8 cellular contexts compared by ENCODE assay signal in genomic region chr22:22168190-22168940, GRCh38.
A peak's percentile ranks its signal among the peaks of the same experiment; 100 is the strongest.
DNase-seq lines count a peak whose midpoint lies in the region; ATAC-seq and TF ChIP-seq lines count a peak whose summit lies in the region.

No MANE protein-coding gene starts in this region.

- no peaks in the 10 kb centered on the region for H3K4me1 ChIP-seq in HUES48 (ENCODE audit: control insufficient read depth, insufficient read depth, low read length)
- H3K4me1 ChIP-seq in left ventricle myocardium inferior: no peaks in the 10 kb centered on the region

- no peak overlapping the region for H3K9ac ChIP-seq in HUES48 (ENCODE audit: low read depth, low read length)

- peak overlapping the region; percentile 30; the same call in 1 of the 2 replicates for H3K4me3 ChIP-seq in HUES48 (ENCODE audit: low read depth, low read length)
- H3K4me3 ChIP-seq in foreskin fibroblast (ENCODE audit: low read depth in 1 of 2, low read length in 2 of 2): peak overlapping the region in 1 of 2 donors; percentile 8
- no peak overlapping the region for H3K4me3 ChIP-seq in left ventricle myocardium inferior

- H3K4me1 Mint-ChIP-seq in type B pancreatic cell (ENCODE audit: unreplicated experiment): no peaks in the 10 kb centered on the region

- peaks cover 65% of the 10 kb centered on the region for H3K27me3 Mint-ChIP-seq in type B pancreatic cell

- H3K27ac ChIP-seq in HUES48 (ENCODE audit: low read depth, low read length) (no peak overlapping the region), left ventricle myocardium inferior (replicated peaks) (no peak overlapping the region)

- intact Hi-C loops in sciatic nerve (cut with DNase I): no loop called here
- intact Hi-C loops in left ventricle myocardium inferior (cut with micrococcal nuclease): no loop called here

- H3K36me3 ChIP-seq in HUES48 (ENCODE audit: control insufficient read depth, insufficient read depth, low read length) (no peaks in the 10 kb centered on the region), left ventricle myocardium inferior (no peaks in the 10 kb centered on the region)

- no peak for TF ChIP-seq CTCF in foreskin fibroblast (IDR thresholded peaks at IDR 0.05; ENCODE audit: low read depth, low read length)
- no peak for TF ChIP-seq CTCF in type B pancreatic cell (conservative IDR thresholded peaks at IDR 0.05)
- no peak for TF ChIP-seq CTCF in left ventricle myocardium inferior (IDR thresholded peaks at IDR 0.05; ENCODE audit: borderline replicate concordance)

- H3K9me3 Mint-ChIP-seq in type B pancreatic cell: no peaks in the 10 kb centered on the region

- H3K4me3 Mint-ChIP-seq in type B pancreatic cell: peak overlapping the region; percentile 65

- peak; percentile 38 for DNase-seq in COLO668 (lab: John Stamatoyannopoulos, UW; ENCODE audit: unreplicated experiment)
- peak; percentile 13 for DNase-seq in SHP77 (lab: John Stamatoyannopoulos, UW)
- DNase-seq in foreskin fibroblast: peak; percentile 16 to 62
- no peak for DNase-seq in type B pancreatic cell (ENCODE audit: extremely low spot score, unreplicated experiment)
- no peak for DNase-seq in sciatic nerve (ENCODE audit: low spot score)
- DNase-seq in left ventricle myocardium inferior: no peak

- no peaks in the 10 kb centered on the region for H3K36me3 Mint-ChIP-seq in type B pancreatic cell

- peak overlapping the region; percentile 43 for H3K27ac Mint-ChIP-seq in type B pancreatic cell

- H3K9me3 ChIP-seq in HUES48 (ENCODE audit: control insufficient read depth, insufficient read depth, low read length) (no peaks in the 10 kb centered on the region), left ventricle myocardium inferior (replicated peaks) (no peaks in the 10 kb centered on the region)

- ATAC-seq in GM19351 (IDR thresholded peaks at IDR 0.05; ENCODE audit: unreplicated experiment): peak; percentile 11
- no peak for ATAC-seq in sciatic nerve

- peaks cover 97% of the 10 kb centered on the region for H3K27me3 ChIP-seq in HUES48 (ENCODE audit: control insufficient read depth, insufficient read depth, low read length)
- peaks cover 84% of the 10 kb centered on the region for H3K27me3 ChIP-seq in left ventricle myocardium inferior (ENCODE audit: low read depth)

Comparison
In these comparisons a context has a peak if more than half of its experiments do, and no peak if none do; other contexts are left out.
1. DNase-seq: peak in COLO668 (single experiment), SHP77 (2 of 2) and foreskin fibroblast (2 of 2); none in type B pancreatic cell (single experiment), sciatic nerve (single experiment) and left ventricle myocardium inferior (single experiment).